In genomic region chr2:95992102-95992501, GRCh38 we compare ENCODE assay signal across 8 cellular contexts. TPM values are rescaled to one million over a fixed set of nuclear protein-coding genes. Genes with fewer than 3 reads are reported as not detected.
DNase-seq lines count a peak whose midpoint lies in the region; ATAC-seq and TF ChIP-seq lines count a peak whose summit lies in the region.
"Not testable (repeated sequence)": the region's sequence is repeated elsewhere in the genome, so short reads cannot be mapped to it uniquely, and the experiment has no call there.

No MANE protein-coding gene starts in this region.

- not testable (repeated sequence) for H3K9me3 ChIP-seq in right lobe of liver; smooth muscle cell (replicated peaks; ENCODE audit: low read depth)

- intact Hi-C loops in activated T-helper 1 cell treated with anti-CD3 and anti-CD28 coated beads, Interleukin-12 subunit alpha, Interleukin-12 subunit beta, Interleukin-2, Interleukin-4 antibody, amounts not matched to agents 30 ng/mL and 10 ng/mL and 1 ng/mL, durations not matched to agents 14 hours and 24 hours and 36 hours (cut with micrococcal nuclease): loop anchor here (1.0 to 5.0 kb wide), 3 partner anchors 124 to 275 kb away; partner anchors contain the start of genes ADRA2B, CIAO1 and TMEM127
- intact Hi-C loops in right lobe of liver (cut with DNase I): not testable (repeated sequence)

- peak overlapping the region; percentile 73 for H3K27ac Mint-ChIP-seq in activated T-helper 1 cell treated with anti-CD3 and anti-CD28 coated beads, Interleukin-12 subunit alpha, Interleukin-12 subunit beta, Interleukin-2, Interleukin-4 antibody, amounts not matched to agents 30 ng/mL and 10 ng/mL and 1 ng/mL, durations not matched to agents 14 hours and 24 hours and 36 hours
- not testable (repeated sequence) for H3K27ac Mint-ChIP-seq in endothelial cell (ENCODE audit: unreplicated experiment)

- not testable (repeated sequence) for H4K20me1 ChIP-seq in smooth muscle cell (ENCODE audit: low read depth)

- H3K4me3 ChIP-seq in AG09309 (ENCODE audit: control insufficient read depth, low read depth, low read length) (peak overlapping the region; percentile 51), NB4 (ENCODE audit: low read depth, low read length) (peak overlapping the region; percentile 61), right lobe of liver (peak overlapping the region; percentile 44 to 65 (median 62)), smooth muscle cell (peak overlapping the region; percentile 74)

- peaks cover 19% of the 10 kb centered on the region for H3K27me3 Mint-ChIP-seq in activated T-helper 1 cell treated with anti-CD3 and anti-CD28 coated beads, Interleukin-12 subunit alpha, Interleukin-12 subunit beta, Interleukin-2, Interleukin-4 antibody, amounts not matched to agents 30 ng/mL and 10 ng/mL and 1 ng/mL, durations not matched to agents 14 hours and 24 hours and 36 hours (ENCODE audit: insufficient read depth)
- not testable (repeated sequence) for H3K27me3 Mint-ChIP-seq in endothelial cell (ENCODE audit: unreplicated experiment)

- ATAC-seq in GM19372 (IDR thresholded peaks at IDR 0.05; ENCODE audit: low read depth, unreplicated experiment): peak; percentile 32
- ATAC-seq in HG02938 (IDR thresholded peaks at IDR 0.05; ENCODE audit: unreplicated experiment): peak; percentile 38
- ATAC-seq in right lobe of liver: peak; percentile 62 to 80 (median 72)

- peak overlapping the region; percentile 99 for H3K4me3 Mint-ChIP-seq in activated T-helper 1 cell treated with anti-CD3 and anti-CD28 coated beads, Interleukin-12 subunit alpha, Interleukin-12 subunit beta, Interleukin-2, Interleukin-4 antibody, amounts not matched to agents 30 ng/mL and 10 ng/mL and 1 ng/mL, durations not matched to agents 14 hours and 24 hours and 36 hours
- H3K4me3 Mint-ChIP-seq in endothelial cell (ENCODE audit: unreplicated experiment): not testable (repeated sequence)

- DNase-seq in AG09309 (ENCODE audit: low read depth); NB4 (ENCODE audit: low read depth); activated T-helper 1 cell treated with anti-CD3 and anti-CD28 coated beads, Interleukin-12 subunit alpha, Interleukin-12 subunit beta, Interleukin-2, Interleukin-4 antibody, amounts not matched to agents 30 ng/mL and 10 ng/mL and 1 ng/mL, durations not matched to agents 14 hours and 24 hours and 36 hours (ENCODE audit: low spot score); right lobe of liver; smooth muscle cell (lab: John Stamatoyannopoulos, UW; ENCODE audit: unreplicated experiment): not testable (repeated sequence)
- peak; percentile 11 for DNase-seq in endothelial cell (ENCODE audit: low spot score)

- H3K79me2 ChIP-seq in smooth muscle cell (ENCODE audit: low read depth): not testable (repeated sequence)

- not testable (repeated sequence) for TF ChIP-seq CTCF in AG09309 (IDR thresholded peaks at IDR 0.05; ENCODE audit: control insufficient read depth, insufficient read depth, low read depth, low read length, missing control alignments); NB4 (IDR thresholded peaks at IDR 0.05; ENCODE audit: low read depth, low read length); endothelial cell (IDR thresholded peaks at IDR 0.05; ENCODE audit: unreplicated experiment); right lobe of liver (IDR thresholded peaks at IDR 0.05); smooth muscle cell (IDR thresholded peaks at IDR 0.05; ENCODE audit: borderline replicate concordance, insufficient read depth, poor library complexity, severe bottlenecking)

- H3K36me3 Mint-ChIP-seq in activated T-helper 1 cell treated with anti-CD3 and anti-CD28 coated beads, Interleukin-12 subunit alpha, Interleukin-12 subunit beta, Interleukin-2, Interleukin-4 antibody, amounts not matched to agents 30 ng/mL and 10 ng/mL and 1 ng/mL, durations not matched to agents 14 hours and 24 hours and 36 hours (ENCODE audit: low read depth); endothelial cell (ENCODE audit: low read depth, unreplicated experiment): not testable (repeated sequence)

- H3K27me3 ChIP-seq in right lobe of liver: not testable (repeated sequence)
- peaks cover 16% of the 10 kb centered on the region for H3K27me3 ChIP-seq in smooth muscle cell (ENCODE audit: low read depth)

- not testable (repeated sequence) for H3K9me3 Mint-ChIP-seq in activated T-helper 1 cell treated with anti-CD3 and anti-CD28 coated beads, Interleukin-12 subunit alpha, Interleukin-12 subunit beta, Interleukin-2, Interleukin-4 antibody, amounts not matched to agents 30 ng/mL and 10 ng/mL and 1 ng/mL, durations not matched to agents 14 hours and 24 hours and 36 hours; endothelial cell (ENCODE audit: unreplicated experiment)

- not testable (repeated sequence) for H3K36me3 ChIP-seq in right lobe of liver; smooth muscle cell (ENCODE audit: low read depth)

- H3F3A ChIP-seq in smooth muscle cell (ENCODE audit: low read depth): not testable (repeated sequence)

- H3K4me1 Mint-ChIP-seq in activated T-helper 1 cell treated with anti-CD3 and anti-CD28 coated beads, Interleukin-12 subunit alpha, Interleukin-12 subunit beta, Interleukin-2, Interleukin-4 antibody, amounts not matched to agents 30 ng/mL and 10 ng/mL and 1 ng/mL, durations not matched to agents 14 hours and 24 hours and 36 hours (ENCODE audit: low read depth); endothelial cell (ENCODE audit: unreplicated experiment): not testable (repeated sequence)

- H3K9ac ChIP-seq in smooth muscle cell (ENCODE audit: low read depth): not testable (repeated sequence)

- not testable (repeated sequence) for TF ChIP-seq POLR2A in NB4 (IDR thresholded peaks at IDR 0.05; ENCODE audit: extremely low read depth, insufficient read length); right lobe of liver (IDR thresholded peaks at IDR 0.05)

- peak overlapping the region; percentile 99 for H3K4me2 ChIP-seq in smooth muscle cell

- no CpG with 5 or more reads among the region's 39 CpGs for WGBS in right lobe of liver (ENCODE audit: insufficient coverage, low coverage, low lambda C conversion rate, missing lambda C conversion rate)
- no CpG with 5 or more reads among the region's 39 CpGs for WGBS in smooth muscle cell (ENCODE audit: low lambda C conversion rate)

- H3K27ac ChIP-seq in right lobe of liver: peak overlapping the region in 2 of 3 donors; percentile 61 to 83
- not testable (repeated sequence) for H3K27ac ChIP-seq in smooth muscle cell (ENCODE audit: low read depth)

- H3K4me1 ChIP-seq in right lobe of liver; smooth muscle cell (ENCODE audit: low read depth): not testable (repeated sequence)

- H2AFZ ChIP-seq in smooth muscle cell (ENCODE audit: low read depth): peak overlapping the region; percentile 99

RNA-seq across cellular contexts. Expression of gene ANKRD36C, which starts 0.5 kb away (rescaled TPM):
- 52.9 and 56.9 TPM in 2 replicates for total RNA-seq in activated T-helper 1 cell treated with anti-CD3 and anti-CD28 coated beads, Interleukin-12 subunit alpha, Interleukin-12 subunit beta, Interleukin-2, Interleukin-4 antibody, amounts not matched to agents 30 ng/mL and 10 ng/mL and 1 ng/mL, durations not matched to agents 14 hours and 24 hours and 36 hours
- total RNA-seq in endothelial cell (ENCODE audit: unreplicated experiment): 37.6 TPM
- 1 to 10 TPM; 2.8 to 8.4 (median 4.2) TPM for total RNA-seq in right lobe of liver
- 43.1 and 51.6 TPM in 2 replicates for total RNA-seq in smooth muscle cell
- 17.8 and 25.1 TPM in 2 replicates for polyA plus RNA-seq in smooth muscle cell

RNA-seq across cellular contexts. Expression of gene GPAT2, which starts 42.6 kb away (rescaled TPM):
- 18.4 and 18.7 TPM in 2 replicates for total RNA-seq in activated T-helper 1 cell treated with anti-CD3 and anti-CD28 coated beads, Interleukin-12 subunit alpha, Interleukin-12 subunit beta, Interleukin-2, Interleukin-4 antibody, amounts not matched to agents 30 ng/mL and 10 ng/mL and 1 ng/mL, durations not matched to agents 14 hours and 24 hours and 36 hours
- total RNA-seq in endothelial cell (ENCODE audit: unreplicated experiment): 0.15 TPM
- total RNA-seq in right lobe of liver: 1 to 10 TPM in 2 of 6 experiments, under 1 TPM in 2, not detected in 2; 0.39 to 2.0 (median 0.90) TPM
- not detected in 2 replicates for total RNA-seq in smooth muscle cell
- polyA plus RNA-seq in smooth muscle cell: 0.29 and 0.32 TPM in 2 replicates
